20 cellular contexts compared by ENCODE assay signal in the genomic region with DNA sequence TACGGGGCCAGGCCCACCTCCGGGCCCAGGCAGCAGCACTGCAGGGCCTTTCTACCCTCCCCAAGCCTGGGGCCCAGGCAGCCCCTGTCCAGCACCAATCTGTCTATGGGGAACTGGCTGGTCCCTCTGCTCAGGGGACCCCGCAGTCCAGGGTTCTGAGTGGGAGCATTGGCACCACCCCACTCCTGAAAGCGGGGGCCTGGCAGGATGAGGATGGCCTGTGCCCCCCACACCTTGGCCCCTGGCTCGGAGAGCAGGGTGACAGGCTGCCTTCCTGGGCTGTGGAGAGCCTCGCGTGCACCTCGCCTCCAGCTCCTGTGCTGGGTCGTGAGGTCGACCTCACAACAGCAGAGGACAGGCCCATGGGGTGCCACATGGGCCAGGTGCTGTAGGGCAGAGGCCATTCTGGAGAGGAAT. TPM values are rescaled to one million over a fixed set of nuclear protein-coding genes. Genes with fewer than 3 reads are reported as not detected.
A peak's percentile ranks its signal among the peaks of the same experiment; 100 is the strongest.
DNase-seq lines count a peak whose midpoint lies in the region; ATAC-seq and TF ChIP-seq lines count a peak whose summit lies in the region.
"Had no signal": no experiment of that assay in that cellular context is flagged by ENCODE, and none has a peak within 500 bp of the region (broad histone marks: within the 10 kb centered on the region; RNA-seq: fewer than 3 reads in every experiment).

No MANE protein-coding gene starts in this region.

- H3K4me2 ChIP-seq in osteoblast (ENCODE audit: insufficient read depth, low read length) (no peak overlapping the region), hepatocyte (no peak overlapping the region)

- no peaks in the 10 kb centered on the region for H3K27me3 Mint-ChIP-seq in MCF 10A (ENCODE audit: insufficient read depth, unreplicated experiment)

- H3K27ac ChIP-seq in RWPE2 (ENCODE audit: poor library complexity, severe bottlenecking) (no peak overlapping the region), osteoblast (ENCODE audit: low read depth, low read length) (no peak overlapping the region), hepatocyte (no peak overlapping the region)
- H3K27ac ChIP-seq: BLaER1 treated with 17β-estradiol and CSF1 and Interleukin-3, amounts not matched to agents 10 nM and 100 nM; SJCRH30 had no signal

- H3K36me3 Mint-ChIP-seq in MCF 10A (ENCODE audit: insufficient read depth, unreplicated experiment), result peaks cover 30% of the 10 kb centered on the region

- H3K4me1 Mint-ChIP-seq in MCF 10A (ENCODE audit: insufficient read depth, unreplicated experiment), result peaks cover 11% of the 10 kb centered on the region

- DNase-seq in RWPE2 (ENCODE audit: low spot score), result peak; percentile 61
- peak; percentile 73 for DNase-seq in osteoblast (ENCODE audit: insufficient read length, low spot score, missing footprints)
- no peak for DNase-seq in DMS 273 (lab: John Stamatoyannopoulos, UW; ENCODE audit: unreplicated experiment)
- no peak for DNase-seq in hepatocyte (ENCODE audit: low spot score)
- no peak for DNase-seq in MCF 10A (ENCODE audit: unreplicated experiment)
- DNase-seq: DMS153; MM.1S; NCI-H1048; NCI-H1436; NCI-H187 treated with DMSO at 0.1 percent for 48 hours; NCI-H2107; NCI-H510A; NCI-H748 treated with DMSO at 0.1 percent for 48 hours; NK-92 treated with Interleukin-12 subunit alpha and Interleukin-12 subunit beta, amount 100 ng/mL, for 24 hours; SJCRH30 had no signal

- H3K9me3 Mint-ChIP-seq in MCF 10A (ENCODE audit: unreplicated experiment), result no peaks in the 10 kb centered on the region
- H3K9me3 Mint-ChIP-seq: CD8-positive, alpha-beta T cell; GM23338 had no signal

- H3K79me2 ChIP-seq in osteoblast (ENCODE audit: insufficient read depth, low read length) (peaks cover 7% of the 10 kb centered on the region), hepatocyte (peaks cover 3% of the 10 kb centered on the region)

- peaks cover 17% of the 10 kb centered on the region for H4K20me1 ChIP-seq in osteoblast (ENCODE audit: insufficient read depth, low read length)
- peaks cover 3% of the 10 kb centered on the region for H4K20me1 ChIP-seq in hepatocyte (ENCODE audit: insufficient read depth, poor library complexity, severe bottlenecking)

- no peaks in the 10 kb centered on the region for H3K9me3 ChIP-seq in RWPE2 (ENCODE audit: severe bottlenecking)
- no peaks in the 10 kb centered on the region for H3K9me3 ChIP-seq in iPS-15b (ENCODE audit: control insufficient read depth, insufficient read depth, low read length)
- no peaks in the 10 kb centered on the region for H3K9me3 ChIP-seq in osteoblast (ENCODE audit: low read depth, low read length)
- H3K9me3 ChIP-seq in hepatocyte (ENCODE audit: low read depth), result no peaks in the 10 kb centered on the region
- H3K9me3 ChIP-seq: BLaER1 treated with 17β-estradiol and CSF1 and Interleukin-3, amounts not matched to agents 10 nM and 100 nM; SJCRH30 had no signal

- H3K4me3 Mint-ChIP-seq in MCF 10A (ENCODE audit: unreplicated experiment), result no peak overlapping the region
- H3K4me3 Mint-ChIP-seq: CD8-positive, alpha-beta T cell; GM23338 had no signal

- intact Hi-C loops in MCF 10A (cut with micrococcal nuclease), result no loop called here

- H2AFZ ChIP-seq in osteoblast (ENCODE audit: low read length), result no peak overlapping the region
- no peak overlapping the region for H2AFZ ChIP-seq in hepatocyte
- H2AFZ ChIP-seq: GM23338 had no signal

- ATAC-seq in RWPE2 (ENCODE audit: low read depth) (no peak), GM18511 (IDR thresholded peaks at IDR 0.05; ENCODE audit: unreplicated experiment) (no peak)
- ATAC-seq: CD8-positive, alpha-beta T cell had no signal

- 92% methylated on average over 10 of the region's 10 CpGs for WGBS in hepatocyte (ENCODE audit: low lambda C conversion rate, missing lambda C conversion rate)

- peaks cover 45% of the 10 kb centered on the region for H3K36me3 ChIP-seq in RWPE2 (ENCODE audit: low read depth)
- H3K36me3 ChIP-seq in iPS-15b (ENCODE audit: control insufficient read depth, insufficient read depth, low read length), result peaks cover 43% of the 10 kb centered on the region
- H3K36me3 ChIP-seq in osteoblast (ENCODE audit: insufficient read depth, low read length), result peaks cover 15% of the 10 kb centered on the region
- no peaks in the 10 kb centered on the region for H3K36me3 ChIP-seq in hepatocyte (replicated peaks; ENCODE audit: insufficient read depth, low read depth)

- CTCF ChIA-PET in MCF 10A (lab: Yijun Ruan, JAX), result no interaction called here

- H3K4me3 ChIP-seq in RWPE2 (ENCODE audit: severe bottlenecking), result no peak overlapping the region
- no peak overlapping the region for H3K4me3 ChIP-seq in iPS-15b (ENCODE audit: low read depth, low read length)
- no peak overlapping the region for H3K4me3 ChIP-seq in osteoblast (ENCODE audit: insufficient read depth, low read length)
- no peak overlapping the region for H3K4me3 ChIP-seq in hepatocyte
- H3K4me3 ChIP-seq: BLaER1 treated with 17β-estradiol and CSF1 and Interleukin-3, amounts not matched to agents 10 nM and 100 nM; SJCRH30 had no signal

- H3K27ac Mint-ChIP-seq in MCF 10A (ENCODE audit: low read depth, unreplicated experiment), result no peak overlapping the region
- H3K27ac Mint-ChIP-seq: CD8-positive, alpha-beta T cell; GM23338 had no signal

- POLR2A ChIA-PET in MCF 10A (lab: Yijun Ruan, JAX), result no interaction called here

- H3K27me3 ChIP-seq in RWPE2 (ENCODE audit: insufficient read depth, poor library complexity, severe bottlenecking) (no peaks in the 10 kb centered on the region), iPS-15b (ENCODE audit: control insufficient read depth, insufficient read depth, low read length) (peaks cover 9% of the 10 kb centered on the region), osteoblast (ENCODE audit: insufficient read depth, low read length) (no peaks in the 10 kb centered on the region), hepatocyte (no peaks in the 10 kb centered on the region)
- H3K27me3 ChIP-seq: SJCRH30 had no signal

- no TSS peak for BruUV-seq in MCF 10A (replicated peaks; lab: Mats Ljungman, UMichigan)

- no peaks in the 10 kb centered on the region for H3K9me2 ChIP-seq in hepatocyte (replicated peaks; ENCODE audit: insufficient read depth)

- TF ChIP-seq CTCF in RWPE2 (IDR thresholded peaks at IDR 0.05; ENCODE audit: poor library complexity, severe bottlenecking), result no peak
- no peak for TF ChIP-seq CTCF in osteoblast (IDR thresholded peaks at IDR 0.05; ENCODE audit: extremely low read depth, low read depth, low read length)
- no peak for TF ChIP-seq CTCF in hepatocyte (IDR thresholded peaks at IDR 0.05; ENCODE audit: poor library complexity)
- TF ChIP-seq CTCF in MCF 10A (IDR thresholded peaks at IDR 0.05; ENCODE audit: unreplicated experiment), result no peak

- peaks cover 8% of the 10 kb centered on the region for H3K4me1 ChIP-seq in RWPE2 (ENCODE audit: insufficient read depth, poor library complexity, severe bottlenecking)
- H3K4me1 ChIP-seq in iPS-15b (ENCODE audit: control insufficient read depth, insufficient read depth, low read length), result no peaks in the 10 kb centered on the region
- H3K4me1 ChIP-seq in osteoblast (ENCODE audit: insufficient read depth, low read length), result peaks cover 8% of the 10 kb centered on the region
- peaks cover 11% of the 10 kb centered on the region for H3K4me1 ChIP-seq in hepatocyte (ENCODE audit: insufficient read depth)
- H3K4me1 ChIP-seq: SJCRH30 had no signal

- H3K9ac ChIP-seq in iPS-15b (ENCODE audit: low read depth, low read length), result peak overlapping the region; percentile 24

RNA-seq across cellular contexts. Expression of a gene that starts 1.4 kb away (rescaled TPM):
- total RNA-seq in osteoblast (under 0.01 TPM in 1 of 2 replicates, not detected in the other), hepatocyte (0.47 and 2.6 TPM in 2 replicates), MCF 10A (2022) (0.28 TPM in 1 of 2 replicates, not detected in the other)
- 2.2 and 3.2 TPM in 2 replicates for polyA plus RNA-seq in hepatocyte

RNA-seq across cellular contexts. Expression of a gene that starts 7.8 kb away (rescaled TPM):
- 61.6 and 67.0 TPM in 2 replicates for total RNA-seq in osteoblast
- 81.1 and 84.7 TPM in 2 replicates for total RNA-seq in hepatocyte
- polyA plus RNA-seq in hepatocyte, result 124 and 126 TPM in 2 replicates
- 26.5 and 26.8 TPM in 2 replicates for total RNA-seq in MCF 10A (2022)

RNA-seq across cellular contexts. Expression of a gene that starts 11.9 kb away (rescaled TPM):
- total RNA-seq in osteoblast, result 105 and 123 TPM in 2 replicates
- total RNA-seq in hepatocyte, result 129 and 155 TPM in 2 replicates
- polyA plus RNA-seq in hepatocyte, result 307 and 345 TPM in 2 replicates
- 144 and 151 TPM in 2 replicates for total RNA-seq in MCF 10A (2022)

RNA-seq across cellular contexts. Expression of a gene that starts 12.0 kb away (rescaled TPM):
- total RNA-seq in osteoblast (58.0 and 60.1 TPM in 2 replicates), hepatocyte (50.9 and 55.3 TPM in 2 replicates), MCF 10A (2022) (114 and 115 TPM in 2 replicates)
- 96.4 and 106 TPM in 2 replicates for polyA plus RNA-seq in hepatocyte

RNA-seq across cellular contexts. Expression of a gene that starts 14.6 kb away (rescaled TPM):
- total RNA-seq in osteoblast (15.0 and 22.1 TPM in 2 replicates), hepatocyte (16.5 and 18.6 TPM in 2 replicates), MCF 10A (2022) (36.6 and 44.8 TPM in 2 replicates)
- polyA plus RNA-seq in hepatocyte, result 35.2 and 36.0 TPM in 2 replicates

Comparison
In these comparisons a context has a peak if more than half of its experiments do, and no peak if none do; other contexts are left out.
1. DNase-seq: peak in RWPE2 (single experiment) and osteoblast (single experiment); none in DMS 273 (single experiment), hepatocyte (single experiment) and MCF 10A (single experiment).